Comparison of ENCODE assay signal across 17 cellular contexts in the genomic region with DNA sequence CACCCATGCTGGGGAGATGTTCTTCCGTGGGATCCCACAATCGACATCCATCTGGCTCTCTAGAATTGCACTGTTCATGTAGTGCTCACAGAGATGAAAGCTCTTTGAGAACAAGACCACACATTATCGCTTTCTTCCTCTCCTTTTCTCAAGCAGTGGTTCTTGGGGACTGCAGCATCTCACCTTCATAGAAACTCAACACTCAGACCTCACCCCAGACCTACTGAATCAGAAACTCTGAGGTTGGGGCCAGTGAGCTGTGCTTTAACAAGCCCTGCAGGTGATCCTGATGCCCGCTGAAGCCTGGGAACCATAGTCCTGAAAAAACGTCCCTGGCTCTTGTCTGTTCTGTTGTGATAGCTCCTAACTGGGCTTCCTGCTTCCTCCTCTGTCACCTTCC.
A peak's percentile ranks its signal among the peaks of the same experiment; 100 is the strongest.
DNase-seq lines count a peak whose midpoint lies in the region; ATAC-seq, FAIRE-seq and TF ChIP-seq lines count a peak whose summit lies in the region.
"Had no signal": no experiment of that assay in that cellular context is flagged by ENCODE, and none has a peak within 500 bp of the region (broad histone marks: within the 10 kb centered on the region; RNA-seq: fewer than 3 reads in every experiment).

No MANE protein-coding gene starts in this region.

- H3K27me3 Mint-ChIP-seq in activated naive CD8-positive, alpha-beta T cell: no peaks in the 10 kb centered on the region
- H3K27me3 Mint-ChIP-seq in activated naive CD8-positive, alpha-beta T cell treated with anti-CD3 and anti-CD28 coated beads for 36 hours: no peaks in the 10 kb centered on the region

- intact Hi-C loops in GM12878 (cut with micrococcal nuclease; ENCODE audit: unreplicated experiment) (loop anchor here (1.0 kb wide), 1 partner anchor 305 kb away; no protein-coding TSS in a partner anchor), vagina (cut with DNase I) (no loop called here)

- TF ChIP-seq CTCF in GM12878 (IDR thresholded peaks at IDR 0.05 in 2 of 3, conservative IDR thresholded peaks at IDR 0.05 in 1 of 3; ENCODE audit: control insufficient read depth in 2 of 3, extremely low read depth in 1 of 3, insufficient read depth in 1 of 3, low read depth in 3 of 3, low read length in 3 of 3) (no peak), vagina (IDR thresholded peaks at IDR 0.05) (no peak)

- RAD21 ChIA-PET in GM12878 (lab: Charles Lee; ENCODE audit: unreplicated experiment): interaction anchor here (1.3 to 3.9 kb wide), 8 partner anchors 19 to 461 kb away, joined by 3 to 22 read pairs (median 4); no protein-coding TSS in a partner anchor

- ATAC-seq in HG03066 (IDR thresholded peaks at IDR 0.05; ENCODE audit: low read depth, unreplicated experiment) (peak; percentile 44), GM12878 (no peak)
- ATAC-seq: pancreas had no signal

- TF ChIP-seq RAD21 in GM12878 (IDR thresholded peaks at IDR 0.05; ENCODE audit: insufficient read depth, low read depth, low read length): no peak

- H3K27ac ChIP-seq in GM12878 (ENCODE audit: control insufficient read depth, insufficient read depth) (peak overlapping the region; percentile 53; the same call in 1 of the 2 replicates), vagina (peak overlapping the region; percentile 61)
- H3K27ac ChIP-seq: pancreas had no signal

- no peaks in the 10 kb centered on the region for H3K79me2 ChIP-seq in GM12878 (ENCODE audit: control insufficient read depth, insufficient read depth, low read length)

- no peaks in the 10 kb centered on the region for H4K20me1 ChIP-seq in GM12878 (ENCODE audit: control insufficient read depth, insufficient read depth)

- peaks cover 26% of the 10 kb centered on the region for H3K4me1 ChIP-seq in GM12878 (ENCODE audit: control insufficient read depth, insufficient read depth, low read length)
- peaks cover 42% of the 10 kb centered on the region for H3K4me1 ChIP-seq in vagina

- H3K4me3 ChIP-seq in GM12878 (no peak overlapping the region), vagina (no peak overlapping the region)
- H3K4me3 ChIP-seq: pancreas, spleen had no signal

- no peak for TF ChIP-seq POLR2A in GM12878 (IDR thresholded peaks at IDR 0.05; ENCODE audit: low read depth, low read length)
- TF ChIP-seq POLR2A in vagina (IDR thresholded peaks at IDR 0.05): no peak

- H3K4me1 Mint-ChIP-seq in activated naive CD8-positive, alpha-beta T cell (ENCODE audit: low read depth): peaks cover 47% of the 10 kb centered on the region
- peaks cover 32% of the 10 kb centered on the region for H3K4me1 Mint-ChIP-seq in activated naive CD8-positive, alpha-beta T cell treated with anti-CD3 and anti-CD28 coated beads for 36 hours

- no peaks in the 10 kb centered on the region for H3K27me3 ChIP-seq in GM12878 (replicated peaks in 1 of 2; ENCODE audit: control insufficient read depth in 2 of 2, insufficient read depth in 2 of 2, low read length in 1 of 2)
- H3K27me3 ChIP-seq in vagina: no peaks in the 10 kb centered on the region
- H3K27me3 ChIP-seq: pancreas, spleen had no signal

- H3K9me3 Mint-ChIP-seq in activated naive CD8-positive, alpha-beta T cell (ENCODE audit: low read depth): no peaks in the 10 kb centered on the region
- peaks cover 6% of the 10 kb centered on the region for H3K9me3 Mint-ChIP-seq in activated naive CD8-positive, alpha-beta T cell treated with anti-CD3 and anti-CD28 coated beads for 36 hours

- peak overlapping the region; percentile 46 for H2AFZ ChIP-seq in GM12878 (ENCODE audit: control insufficient read depth, low read depth, low read length)

- peaks cover 2% of the 10 kb centered on the region for H3K36me3 Mint-ChIP-seq in activated naive CD8-positive, alpha-beta T cell
- H3K36me3 Mint-ChIP-seq in activated naive CD8-positive, alpha-beta T cell treated with anti-CD3 and anti-CD28 coated beads for 36 hours: peaks cover 8% of the 10 kb centered on the region

- SMC1A ChIA-PET in GM12878 (lab: Charles Lee; ENCODE audit: uncharacterized antibody, unreplicated experiment): interaction anchor here (0.7 to 3.7 kb wide), 10 partner anchors 20 to 653 kb away, joined by 3 to 22 read pairs (median 8); no protein-coding TSS in a partner anchor

- no TSS peak for BruUV-seq in GM12878 (replicated peaks; lab: Mats Ljungman, UMichigan)

- POLR2A ChIA-PET in GM12878 (lab: Charles Lee): interaction anchor here (0.5 to 1.8 kb wide), 4 partner anchors 21 to 261 kb away, joined by 3 to 6 read pairs (median 4); no protein-coding TSS in a partner anchor

- H3K9me3 ChIP-seq in GM12878 (replicated peaks; ENCODE audit: control insufficient read depth, insufficient read depth, low read length) (no peaks in the 10 kb centered on the region; the same call in 2 of the 3 replicates), vagina (no peaks in the 10 kb centered on the region)
- H3K9me3 ChIP-seq: pancreas, spleen had no signal

- 3% methylated on average over 5 of the region's 5 CpGs for WGBS in GM12878 (ENCODE audit: insufficient coverage, insufficient replicate concordance, low lambda C conversion rate, missing lambda C conversion rate)

- H3K36me3 ChIP-seq in GM12878 (ENCODE audit: control insufficient read depth in 2 of 2, insufficient read depth in 2 of 2, low read length in 1 of 2): no peaks in the 10 kb centered on the region
- H3K36me3 ChIP-seq in vagina: no peaks in the 10 kb centered on the region
- H3K36me3 ChIP-seq: pancreas, spleen had no signal

- H3K27ac Mint-ChIP-seq in activated naive CD8-positive, alpha-beta T cell: peak overlapping the region; percentile 36
- no peak overlapping the region for H3K27ac Mint-ChIP-seq in activated naive CD8-positive, alpha-beta T cell treated with anti-CD3 and anti-CD28 coated beads for 36 hours

- DNase-seq in activated naive CD8-positive, alpha-beta T cell treated with anti-CD3 and anti-CD28 coated beads for 36 hours: no peak
- DNase-seq in GM12878 (ENCODE audit: low read depth, low spot score) (no peak), vagina (ENCODE audit: extremely low spot score in 2 of 2) (no peak), NCI-H1436 (lab: John Stamatoyannopoulos, UW) (no peak), RKO (ENCODE audit: low spot score) (no peak)
- no peak for DNase-seq in activated CD4-positive, CD25-positive, alpha-beta regulatory T cell (lab: John Stamatoyannopoulos, UW)
- DNase-seq: DMS 273 treated with DMSO at 0.1 percent for 48 hours; erythroblast; NCI-H2171; NK-92 treated with Interleukin-12 subunit alpha and Interleukin-12 subunit beta, amount 100 ng/mL, for 24 hours; pancreas; SIG-M5; spleen had no signal

- no peak overlapping the region for H3K9ac ChIP-seq in GM12878 (ENCODE audit: control insufficient read depth, insufficient read depth, low read length)

- no peak for TF ChIP-seq EP300 in GM12878 (IDR thresholded peaks at IDR 0.05; ENCODE audit: borderline replicate concordance in 1 of 2, control insufficient read depth in 1 of 2, low read depth in 2 of 2, low read length in 2 of 2)

- in situ Hi-C loops in GM12878 (cut with MboI): no loop called here

- H3K4me2 ChIP-seq in GM12878 (ENCODE audit: control insufficient read depth, insufficient read depth): peak overlapping the region; percentile 49

- peak; percentile 71 for FAIRE-seq in GM12878 (lab: Jason Lieb, UNC)
- FAIRE-seq: colon, pancreas, TTC549 had no signal

- CTCF ChIA-PET in GM12878 (lab: Yijun Ruan, JAX): interaction anchor here (1.0 to 2.8 kb wide), 4 partner anchors 9 to 654 kb away, joined by 3 to 13 read pairs (median 4); no protein-coding TSS in a partner anchor

- H3K4me3 Mint-ChIP-seq in activated naive CD8-positive, alpha-beta T cell: peak overlapping the region; percentile 34
- H3K4me3 Mint-ChIP-seq in activated naive CD8-positive, alpha-beta T cell treated with anti-CD3 and anti-CD28 coated beads for 36 hours: no peak overlapping the region

TF ChIP-seq in GM12878, 131 proteins besides CTCF, POLR2A, EP300 and RAD21:
- TF ChIP-seq RUNX3 (IDR thresholded peaks at IDR 0.05; ENCODE audit: low read length): peak; percentile 35; the same call in 1 of the 2 replicates
- no peak for TF ChIP-seq ZSCAN29 (IDR thresholded peaks at IDR 0.05)
